ENCODE assay signal across 1 cellular context in the genomic region with DNA sequence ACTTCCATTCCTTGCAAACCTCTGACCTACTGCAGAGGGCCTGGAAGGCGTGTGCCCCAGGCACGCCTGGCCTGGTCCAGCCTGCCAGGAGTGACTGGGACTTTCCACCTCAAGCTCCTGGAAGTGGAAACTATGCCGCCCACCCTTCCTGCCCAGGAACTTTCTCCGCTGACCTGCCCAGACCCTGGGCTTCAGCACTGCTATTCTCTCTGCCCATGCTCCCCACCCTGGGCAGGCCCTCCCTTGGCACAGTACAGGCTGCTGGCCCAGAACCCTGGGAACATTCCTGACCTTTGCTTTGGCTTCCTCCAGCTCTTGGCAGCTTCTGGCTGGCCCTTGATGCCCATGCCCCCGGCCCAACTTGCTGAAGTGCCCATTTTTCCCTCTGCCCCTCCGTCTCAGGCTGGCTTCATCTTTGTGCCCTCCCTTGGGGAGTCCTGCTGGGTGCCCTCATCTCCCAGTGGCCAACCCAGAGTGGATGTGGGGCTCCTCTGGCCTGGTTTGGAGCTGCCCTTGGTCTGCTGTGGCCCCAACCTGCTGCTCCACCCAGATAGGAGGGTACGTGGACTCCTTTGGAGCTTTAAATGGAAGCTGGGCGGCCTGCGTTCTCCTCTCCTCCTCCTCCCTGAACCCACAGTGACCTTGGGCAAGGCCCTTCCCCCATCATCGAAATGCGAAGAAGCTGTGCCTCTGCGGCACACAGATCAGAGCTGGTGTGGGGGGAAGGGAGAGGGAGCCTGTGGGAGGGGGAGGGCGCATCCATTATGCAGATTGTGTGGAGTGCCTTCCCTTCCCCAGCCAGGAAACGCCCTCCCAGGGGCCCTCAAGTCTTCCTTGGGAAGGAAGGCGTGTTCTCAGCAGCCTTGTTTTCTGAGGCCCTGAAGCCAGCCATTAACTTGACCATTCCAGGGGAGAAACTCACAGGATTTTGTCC.
TF ChIP-seq lines count a peak whose summit lies in the region.

No MANE protein-coding gene starts in this region.

TF ChIP-seq in K562, 482 proteins besides CTCF, POLR2A, EP300 and RAD21 (continued from another document):
- TF ChIP-seq, protein P1, sequence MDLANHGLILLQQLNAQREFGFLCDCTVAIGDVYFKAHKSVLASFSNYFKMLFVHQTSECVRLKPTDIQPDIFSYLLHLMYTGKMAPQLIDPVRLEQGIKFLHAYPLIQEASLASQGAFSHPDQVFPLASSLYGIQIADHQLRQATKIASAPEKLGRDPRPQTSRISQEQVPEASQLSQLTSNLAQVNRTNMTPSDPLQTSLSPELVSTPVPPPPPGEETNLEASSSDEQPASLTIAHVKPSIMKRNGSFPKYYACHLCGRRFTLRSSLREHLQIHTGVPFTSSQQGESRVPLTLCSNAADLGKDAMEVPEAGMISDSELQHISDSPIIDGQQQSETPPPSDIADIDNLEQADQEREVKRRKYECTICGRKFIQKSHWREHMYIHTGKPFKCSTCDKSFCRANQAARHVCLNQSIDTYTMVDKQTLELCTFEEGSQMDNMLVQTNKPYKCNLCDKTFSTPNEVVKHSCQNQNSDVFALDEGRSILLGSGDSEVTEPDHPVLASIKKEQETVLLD (IDR thresholded peaks at IDR 0.05): peak; percentile 54; the same call in 1 of the 2 replicates
- TF ChIP-seq SUPT5H (IDR thresholded peaks at IDR 0.05) (no peak), CBFA2T3 (IDR thresholded peaks at IDR 0.05) (peak; percentile 67), NFE2L1 (tag; IDR thresholded peaks at IDR 0.05; ENCODE audit: borderline replicate concordance, low read depth) (no peak), TEAD2 (tag; IDR thresholded peaks at IDR 0.05) (no peak), TAF1 (IDR thresholded peaks at IDR 0.05; ENCODE audit: control insufficient read depth, extremely low read depth, insufficient read depth, low read length, severe bottlenecking) (peak; percentile 46), CREM (IDR thresholded peaks at IDR 0.05; ENCODE audit: low read depth) (peak; percentile 56), CBFA2T2 (conservative IDR thresholded peaks at IDR 0.05) (0 out of 2 replicates have a peak, but pooled peaks have one; percentile 23), VEZF1 (CRISPR knock-in tag; IDR thresholded peaks at IDR 0.05) (peak; percentile 63), POLR2AphosphoS5 (IDR thresholded peaks at IDR 0.05; ENCODE audit: control insufficient read depth, insufficient read depth, low read depth, low read length) (peak; percentile 70; the same call in 1 of the 2 replicates), DLX4 (CRISPR knock-in tag; IDR thresholded peaks at IDR 0.05) (no peak), CUX1 (CRISPR knock-in tag; IDR thresholded peaks at IDR 0.05) (no peak), PPARD (CRISPR knock-in tag; IDR thresholded peaks at IDR 0.05) (no peak), SIX5 (IDR thresholded peaks at IDR 0.05; ENCODE audit: borderline replicate concordance in 1 of 2, insufficient read depth in 1 of 2, low read depth in 1 of 2, low read length in 2 of 2) (no peak)
